Comparison of ENCODE assay signal across 9 cellular contexts in the genomic region with DNA sequence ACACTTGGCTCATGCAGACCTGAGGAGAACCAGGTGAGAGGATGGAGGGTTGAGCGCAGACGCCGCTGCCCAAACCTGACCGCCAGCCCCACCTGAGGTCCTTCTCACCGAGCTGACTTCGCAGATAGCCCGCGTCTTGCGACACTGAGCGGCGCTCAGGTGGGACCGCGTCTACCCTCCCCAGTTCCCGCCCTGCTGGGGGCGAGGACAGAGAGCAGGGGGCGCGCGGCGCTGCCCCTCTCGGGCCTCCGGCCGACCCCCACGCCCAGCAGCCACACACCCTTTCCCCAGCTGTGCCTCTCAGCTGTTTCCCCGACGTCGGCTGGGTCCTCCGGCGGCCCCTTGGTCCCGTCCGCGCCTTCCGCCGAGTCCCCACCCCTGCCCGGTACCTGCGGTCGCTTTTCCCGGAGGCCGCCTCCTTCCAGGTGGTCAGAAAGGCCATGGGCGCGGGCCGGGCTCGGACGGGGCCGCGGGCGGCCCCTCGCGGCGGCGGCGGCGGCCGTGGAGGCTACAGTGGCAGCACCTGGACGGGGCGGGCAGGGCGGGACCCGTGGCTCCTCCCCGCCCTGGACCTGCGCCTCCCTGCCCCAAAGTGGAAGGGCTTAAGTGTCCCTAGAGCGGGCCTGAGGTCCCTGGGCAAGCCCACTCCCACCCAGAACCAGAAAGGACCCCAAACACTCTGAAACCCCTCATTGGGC. TPM values are rescaled to one million over a fixed set of nuclear protein-coding genes. Genes with fewer than 3 reads are reported as not detected.
A peak's percentile ranks its signal among the peaks of the same experiment; 100 is the strongest.
DNase-seq lines count a peak whose midpoint lies in the region; ATAC-seq and TF ChIP-seq lines count a peak whose summit lies in the region.
"Had no signal": no experiment of that assay in that cellular context is flagged by ENCODE, and none has a peak within 500 bp of the region (broad histone marks: within the 10 kb centered on the region; RNA-seq: fewer than 3 reads in every experiment).

No MANE protein-coding gene starts in this region.

- H3K36me3 ChIP-seq in WERI-Rb-1 (no peaks in the 10 kb centered on the region), skeletal muscle satellite cell (ENCODE audit: insufficient read depth, low read length) (no peaks in the 10 kb centered on the region)

- 5% methylated on average over 60 of the region's 60 CpGs for WGBS in right cardiac atrium

- TF ChIP-seq CTCF in WERI-Rb-1 (IDR thresholded peaks at IDR 0.05; ENCODE audit: low read depth, low read length), result no peak

- no peak overlapping the region for H3K4me3 ChIP-seq in WERI-Rb-1 (ENCODE audit: low read depth, low read length)
- H3K4me3 ChIP-seq in right cardiac atrium (ENCODE audit: low read length), result no peak overlapping the region
- H3K4me3 ChIP-seq in skeletal muscle satellite cell (ENCODE audit: low read length), result no peak overlapping the region
- H3K4me3 ChIP-seq: SK-N-MC had no signal

- no peaks in the 10 kb centered on the region for H3K4me1 ChIP-seq in right cardiac atrium (ENCODE audit: control insufficient read depth, insufficient read depth, low read length)
- no peaks in the 10 kb centered on the region for H3K4me1 ChIP-seq in skeletal muscle satellite cell (ENCODE audit: control insufficient read depth, insufficient read depth, low read length)

- H3K4me2 ChIP-seq in skeletal muscle satellite cell (ENCODE audit: low read length), result peak overlapping the region; percentile 60

- H3K27ac ChIP-seq in WERI-Rb-1 (no peak overlapping the region), right cardiac atrium (ENCODE audit: low read length) (no peak overlapping the region)
- H3K27ac ChIP-seq: SK-N-MC had no signal

- no peaks in the 10 kb centered on the region for H3K27me3 ChIP-seq in WERI-Rb-1 (ENCODE audit: insufficient read depth, low read depth, severe bottlenecking)
- H3K27me3 ChIP-seq in right cardiac atrium (ENCODE audit: control insufficient read depth, insufficient read depth), result no peaks in the 10 kb centered on the region
- peaks cover 44% of the 10 kb centered on the region for H3K27me3 ChIP-seq in skeletal muscle satellite cell (ENCODE audit: control insufficient read depth, insufficient read depth, low read length)

- DNase-seq in WERI-Rb-1 (peak; percentile 24), right cardiac atrium (peak in 1 of 3 donors; percentile 62), NCI-H1930 (lab: John Stamatoyannopoulos, UW) (no peak), glomerular visceral epithelial cell (ENCODE audit: extremely low spot score) (no peak), Ammon's horn (ENCODE audit: low spot score) (no peak)

- no peaks in the 10 kb centered on the region for H3K9me3 ChIP-seq in WERI-Rb-1 (ENCODE audit: severe bottlenecking)
- no peaks in the 10 kb centered on the region for H3K9me3 ChIP-seq in right cardiac atrium (ENCODE audit: control insufficient read depth, low read length)
- H3K9me3 ChIP-seq in skeletal muscle satellite cell (replicated peaks; ENCODE audit: low read length), result no peaks in the 10 kb centered on the region

- intact Hi-C loops in right cardiac atrium (cut with DNase I), result no loop called here

- ATAC-seq in HG02759 (IDR thresholded peaks at IDR 0.05; ENCODE audit: unreplicated experiment) (peak; percentile 43), right cardiac atrium (peak; percentile 30 to 43), HG03135 (IDR thresholded peaks at IDR 0.05; ENCODE audit: unreplicated experiment) (no peak)

- no peak overlapping the region for H3K9ac ChIP-seq in skeletal muscle satellite cell (ENCODE audit: low read depth, low read length)

RNA-seq across cellular contexts. Expression of a gene that starts 14.4 kb away (rescaled TPM):
- 10 to 100 TPM; 11.6 to 24.7 (median 16.8) TPM for total RNA-seq in right cardiac atrium
- 15.6 TPM for polyA plus RNA-seq in right cardiac atrium
- 0.22 and 1.5 TPM in 2 replicates for total RNA-seq in skeletal muscle satellite cell (2012; rRNA removed)
